ENCODE assay signal across 8 cellular contexts in genomic region chr12:44000309-44000952, GRCh38.
A peak's percentile ranks its signal among the peaks of the same experiment; 100 is the strongest.
DNase-seq lines count a peak whose midpoint lies in the region; ATAC-seq and TF ChIP-seq lines count a peak whose summit lies in the region.

No MANE protein-coding gene starts in this region.

- H3K4me3 ChIP-seq in suprapubic skin = no peak overlapping the region

- H3K36me3 Mint-ChIP-seq in activated T-helper 17 cell treated with anti-CD3 and anti-CD28 coated beads, Interleukin-2, amount 50 U/mL, for 72 hours (ENCODE audit: low read depth) = no peaks in the 10 kb centered on the region

- H3K27me3 Mint-ChIP-seq in activated T-helper 17 cell treated with anti-CD3 and anti-CD28 coated beads, Interleukin-2, amount 50 U/mL, for 72 hours = no peaks in the 10 kb centered on the region

- H3K4me3 Mint-ChIP-seq in activated T-helper 17 cell treated with anti-CD3 and anti-CD28 coated beads, Interleukin-2, amount 50 U/mL, for 72 hours = no peak overlapping the region

- no peaks in the 10 kb centered on the region for H3K9me3 Mint-ChIP-seq in activated T-helper 17 cell treated with anti-CD3 and anti-CD28 coated beads, Interleukin-2, amount 50 U/mL, for 72 hours

- no peaks in the 10 kb centered on the region for H3K4me1 ChIP-seq in suprapubic skin

- TF ChIP-seq POLR2A in suprapubic skin (IDR thresholded peaks at IDR 0.05) = no peak

- TF ChIP-seq EP300 in suprapubic skin (IDR thresholded peaks at IDR 0.05) = no peak

- no peak overlapping the region for H3K27ac ChIP-seq in suprapubic skin

- ATAC-seq in GM19372 (IDR thresholded peaks at IDR 0.05; ENCODE audit: low read depth, unreplicated experiment) = peak; percentile 95
- peak; percentile 99 for ATAC-seq in HG03135 (IDR thresholded peaks at IDR 0.05; ENCODE audit: unreplicated experiment)
- ATAC-seq in activated T-helper 17 cell treated with anti-CD3 and anti-CD28 coated beads, Interleukin-2, amount 50 U/mL, for 72 hours (replicated peaks) = peak; percentile 76

- H3K27me3 ChIP-seq in suprapubic skin = no peaks in the 10 kb centered on the region

- H3K4me1 Mint-ChIP-seq in activated T-helper 17 cell treated with anti-CD3 and anti-CD28 coated beads, Interleukin-2, amount 50 U/mL, for 72 hours = no peaks in the 10 kb centered on the region

- H3K27ac Mint-ChIP-seq in activated T-helper 17 cell treated with anti-CD3 and anti-CD28 coated beads, Interleukin-2, amount 50 U/mL, for 72 hours = no peak overlapping the region

- H3K36me3 ChIP-seq in suprapubic skin = no peaks in the 10 kb centered on the region

- TF ChIP-seq CTCF in suprapubic skin (IDR thresholded peaks at IDR 0.05) = peak in 1 of 2 donors; percentile 24

- no peaks in the 10 kb centered on the region for H3K9me3 ChIP-seq in suprapubic skin

- 82% methylated on average over 5 of the region's 5 CpGs for WGBS in suprapubic skin

- DNase-seq in DMS 273 (lab: John Stamatoyannopoulos, UW; ENCODE audit: unreplicated experiment) (peak; percentile 75), DMS 273 treated with DMSO at 0.1 percent for 48 hours (lab: John Stamatoyannopoulos, UW) (no peak), NCI-H226 (peak; percentile 56), iPS-NIHi7 (ENCODE audit: extremely low spot score) (peak; percentile 86), suprapubic skin (ENCODE audit: low spot score in 2 of 2) (no peak)

Comparison
In these comparisons a context has a peak if more than half of its experiments do, and no peak if none do; other contexts are left out.
1. DNase-seq: peak in DMS 273 (single experiment), NCI-H226 (single experiment) and iPS-NIHi7 (single experiment); none in DMS 273 treated with DMSO at 0.1 percent for 48 hours (single experiment) and suprapubic skin (0 of 2).
2. Peak in every context shown above with its lines, with median percentiles within 50 percentile points of each other: ATAC-seq.